ENCODE assay signal across 1 cellular context in the genomic region with DNA sequence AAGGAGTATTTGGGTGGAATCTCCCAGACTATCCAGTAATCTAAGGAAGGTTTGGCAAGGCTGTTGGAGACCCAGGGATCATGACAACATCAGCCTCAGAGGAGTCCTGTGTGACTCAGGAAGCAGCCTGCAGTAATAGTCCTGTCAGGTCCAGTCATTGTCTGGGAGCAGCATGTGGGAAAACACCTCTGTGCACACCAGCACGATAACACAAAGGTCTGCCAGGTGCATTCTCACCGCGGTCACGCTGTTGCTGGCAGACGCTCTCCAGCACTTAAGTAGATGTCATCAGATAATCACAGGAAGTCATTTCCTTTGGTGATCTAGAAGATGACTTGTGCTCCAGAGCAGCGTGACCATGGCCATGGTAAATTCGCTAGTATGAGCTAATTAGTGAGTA.
TF ChIP-seq lines count a peak whose summit lies in the region.

No MANE protein-coding gene starts in this region.

TF ChIP-seq in SK-N-SH, 30 proteins besides CTCF, POLR2A, EP300 and RAD21 (continued from another document):
- TF ChIP-seq, protein P1, sequence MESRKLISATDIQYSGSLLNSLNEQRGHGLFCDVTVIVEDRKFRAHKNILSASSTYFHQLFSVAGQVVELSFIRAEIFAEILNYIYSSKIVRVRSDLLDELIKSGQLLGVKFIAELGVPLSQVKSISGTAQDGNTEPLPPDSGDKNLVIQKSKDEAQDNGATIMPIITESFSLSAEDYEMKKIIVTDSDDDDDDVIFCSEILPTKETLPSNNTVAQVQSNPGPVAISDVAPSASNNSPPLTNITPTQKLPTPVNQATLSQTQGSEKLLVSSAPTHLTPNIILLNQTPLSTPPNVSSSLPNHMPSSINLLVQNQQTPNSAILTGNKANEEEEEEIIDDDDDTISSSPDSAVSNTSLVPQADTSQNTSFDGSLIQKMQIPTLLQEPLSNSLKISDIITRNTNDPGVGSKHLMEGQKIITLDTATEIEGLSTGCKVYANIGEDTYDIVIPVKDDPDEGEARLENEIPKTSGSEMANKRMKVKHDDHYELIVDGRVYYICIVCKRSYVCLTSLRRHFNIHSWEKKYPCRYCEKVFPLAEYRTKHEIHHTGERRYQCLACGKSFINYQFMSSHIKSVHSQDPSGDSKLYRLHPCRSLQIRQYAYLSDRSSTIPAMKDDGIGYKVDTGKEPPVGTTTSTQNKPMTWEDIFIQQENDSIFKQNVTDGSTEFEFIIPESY (IDR thresholded peaks at IDR 0.05; ENCODE audit: borderline replicate concordance, low read depth), result no peak
- TF ChIP-seq YY1 (IDR thresholded peaks at IDR 0.05; ENCODE audit: low read depth) (no peak), JUND (IDR thresholded peaks at IDR 0.05) (no peak), MXI1 (IDR thresholded peaks at IDR 0.05; ENCODE audit: low read depth, low read length) (no peak)
